In the genomic region with DNA sequence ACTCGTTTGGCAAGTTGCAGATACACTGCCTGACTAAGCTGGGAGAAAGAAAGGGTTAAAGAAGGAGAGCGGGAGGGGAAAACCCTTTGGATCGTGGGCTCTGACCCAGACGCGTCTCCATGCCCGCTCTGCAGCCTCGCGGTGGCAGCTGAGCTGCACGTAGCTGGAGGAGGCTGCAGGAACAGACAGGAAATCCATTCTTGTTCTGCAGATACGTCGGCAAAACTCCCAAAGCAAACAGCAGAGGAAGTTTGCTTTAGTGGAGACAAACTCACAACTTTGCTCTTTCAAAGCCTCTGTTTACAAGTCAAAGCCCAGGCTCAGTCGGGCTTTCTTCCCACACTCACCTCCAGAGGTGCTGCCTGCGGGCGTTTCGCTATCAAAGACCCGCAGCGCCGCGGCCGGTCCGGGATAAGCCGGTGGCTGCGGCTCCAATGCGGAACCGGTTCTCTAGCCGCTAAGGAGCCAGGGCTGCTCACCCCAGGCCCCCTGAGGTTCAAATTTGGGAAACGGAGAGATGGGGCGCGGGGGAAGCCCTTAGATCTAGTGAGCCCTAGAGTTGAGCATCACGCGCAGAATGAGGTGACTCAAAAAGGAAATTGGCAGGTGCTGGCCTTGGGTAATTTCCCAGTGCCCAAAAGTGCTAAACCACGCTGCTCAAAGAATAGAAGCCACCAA, we compare ENCODE assay signal across 8 cellular contexts.
A peak's percentile ranks its signal among the peaks of the same experiment; 100 is the strongest.
DNase-seq lines count a peak whose midpoint lies in the region; ATAC-seq and TF ChIP-seq lines count a peak whose summit lies in the region.

No MANE protein-coding gene starts in this region.

- TF ChIP-seq CTCF in CD14-positive monocyte (IDR thresholded peaks at IDR 0.05) (no peak), upper lobe of right lung (IDR thresholded peaks at IDR 0.05) (no peak), GM13977 (IDR thresholded peaks at IDR 0.05; ENCODE audit: extremely low read depth, insufficient read depth, missing control alignments) (no peak)

- peaks cover 30 to 39% (median 31%) of the 10 kb centered on the region in 3 donors for H3K27me3 Mint-ChIP-seq in CD14-positive monocyte (ENCODE audit: low read depth in 3 of 3)
- peaks cover 54 to 84% (median 66%) of the 10 kb centered on the region in 5 donors for H3K27me3 Mint-ChIP-seq in naive thymus-derived CD4-positive, alpha-beta T cell

- H3K4me1 ChIP-seq in esophagus (ENCODE audit: control insufficient read depth in 2 of 2, insufficient read depth in 2 of 2, low read length in 1 of 2) (peaks cover 0 to 4% of the 10 kb centered on the region in 2 donors), upper lobe of right lung (peaks cover 14% of the 10 kb centered on the region)
- peaks cover 8 to 9% of the 10 kb centered on the region in 2 donors for H3K4me1 ChIP-seq in naive thymus-derived CD4-positive, alpha-beta T cell (ENCODE audit: control insufficient read depth in 2 of 2, insufficient read depth in 2 of 2, low read length in 2 of 2)

- H3K4me3 ChIP-seq in esophagus (ENCODE audit: low read depth in 1 of 2, low read length in 2 of 2) (peak overlapping the region; percentile 9 to 38), upper lobe of right lung (peak overlapping the region; percentile 35)
- peak overlapping the region; percentile 28 for H3K4me3 ChIP-seq in naive thymus-derived CD4-positive, alpha-beta T cell (ENCODE audit: low read length)

- ATAC-seq in GM19328 (IDR thresholded peaks at IDR 0.05; ENCODE audit: unreplicated experiment) (peak; percentile 67), HG03442 (IDR thresholded peaks at IDR 0.05; ENCODE audit: unreplicated experiment) (peak; percentile 83), upper lobe of right lung (peak; percentile 49)
- ATAC-seq in naive thymus-derived CD4-positive, alpha-beta T cell: peak; percentile 74

- H3K4me3 Mint-ChIP-seq in CD14-positive monocyte: peak overlapping the region; percentile 65 to 89
- peak overlapping the region; percentile 63 to 82 (median 76) for H3K4me3 Mint-ChIP-seq in naive thymus-derived CD4-positive, alpha-beta T cell

- H3K9me3 ChIP-seq in esophagus (ENCODE audit: control insufficient read depth in 2 of 2, insufficient read depth in 1 of 2, low read depth in 1 of 2, low read length in 1 of 2) (no peaks in the 10 kb centered on the region), upper lobe of right lung (no peaks in the 10 kb centered on the region)
- no peaks in the 10 kb centered on the region for H3K9me3 ChIP-seq in naive thymus-derived CD4-positive, alpha-beta T cell (ENCODE audit: control insufficient read depth in 2 of 3, low read length in 3 of 3)

- peaks cover 0 to 2% (median 0%) of the 10 kb centered on the region in 7 donors for H3K9me3 Mint-ChIP-seq in CD14-positive monocyte
- H3K9me3 Mint-ChIP-seq in naive thymus-derived CD4-positive, alpha-beta T cell: peaks cover 0 to 1% (median 0%) of the 10 kb centered on the region in 11 donors

- H3K27me3 ChIP-seq in esophagus (ENCODE audit: control insufficient read depth in 1 of 2, insufficient read depth in 2 of 2, low read length in 2 of 2): peaks cover 0 to 2% of the 10 kb centered on the region in 2 donors
- H3K27me3 ChIP-seq in naive thymus-derived CD4-positive, alpha-beta T cell (ENCODE audit: control insufficient read depth in 2 of 2, insufficient read depth in 2 of 2, low read length in 2 of 2): peaks cover 3 to 5% of the 10 kb centered on the region in 2 donors
- H3K27me3 ChIP-seq in upper lobe of right lung: peaks cover 39% of the 10 kb centered on the region

- H3K27ac Mint-ChIP-seq in CD14-positive monocyte: no peak overlapping the region
- no peak overlapping the region for H3K27ac Mint-ChIP-seq in naive thymus-derived CD4-positive, alpha-beta T cell

- intact Hi-C loops in CD14-positive monocyte (cut with micrococcal nuclease) (loop anchor here in 1 of 2 donors (5.0 kb wide), 1 partner anchor 936 kb away; no protein-coding TSS in a partner anchor), upper lobe of right lung (cut with DNase I) (no loop called here)
- intact Hi-C loops in naive thymus-derived CD4-positive, alpha-beta T cell (cut with micrococcal nuclease): loop anchor here (2.0 to 10.0 kb wide), 2 partner anchors 93 to 449 kb away; no protein-coding TSS in a partner anchor

- H3K36me3 ChIP-seq in esophagus (ENCODE audit: control insufficient read depth in 2 of 2, insufficient read depth in 2 of 2, low read length in 1 of 2) (no peaks in the 10 kb centered on the region), upper lobe of right lung (no peaks in the 10 kb centered on the region)
- no peaks in the 10 kb centered on the region for H3K36me3 ChIP-seq in naive thymus-derived CD4-positive, alpha-beta T cell (ENCODE audit: control insufficient read depth in 2 of 3, insufficient read depth in 3 of 3, low read length in 3 of 3)

- WGBS in esophagus, 2 donors: 4 to 5% methylated on average over 32 of the region's 32 CpGs

- CTCF ChIA-PET in naive thymus-derived CD4-positive, alpha-beta T cell (lab: Charles Lee): interaction anchor here (0.6 kb wide), 1 partner anchor 60 kb away, joined by 3 read pairs; no protein-coding TSS in a partner anchor

- in situ Hi-C loops in GM13977 (cut with MboI; ENCODE audit: low pct_unique_long_range_greater_than_20kb, low sequenced_read_pairs, unreplicated experiment): loop anchor here (25.0 kb wide), 1 partner anchor 946 kb away; no protein-coding TSS in a partner anchor

- H3K36me3 Mint-ChIP-seq in CD14-positive monocyte: no peaks in the 10 kb centered on the region
- no peaks in the 10 kb centered on the region for H3K36me3 Mint-ChIP-seq in naive thymus-derived CD4-positive, alpha-beta T cell

- POLR2A ChIA-PET in naive thymus-derived CD4-positive, alpha-beta T cell (lab: Charles Lee): no interaction called here

- H3K27ac ChIP-seq in esophagus (ENCODE audit: low read depth in 2 of 2, low read length in 1 of 2) (no peak overlapping the region), upper lobe of right lung (no peak overlapping the region)
- no peak overlapping the region for H3K27ac ChIP-seq in naive thymus-derived CD4-positive, alpha-beta T cell (ENCODE audit: low read depth, low read length)

- peaks cover 12% of the 10 kb centered on the region for H3K4me1 Mint-ChIP-seq in CD14-positive monocyte
- H3K4me1 Mint-ChIP-seq in naive thymus-derived CD4-positive, alpha-beta T cell: peaks cover 13 to 33% (median 21%) of the 10 kb centered on the region in 7 donors

- DNase-seq in CD14-positive monocyte (ENCODE audit: low spot score): no peak
- peak; percentile 64 for DNase-seq in activated CD8-positive, alpha-beta memory T cell treated with anti-CD3 and anti-CD28 coated beads for 24 hours
- DNase-seq in naive thymus-derived CD4-positive, alpha-beta T cell: peak in 5 of 9 donors; percentile 4 to 33 (median 9)
- peak; percentile 66 for DNase-seq in upper lobe of right lung
- DNase-seq in GM13977 (ENCODE audit: low spot score): no peak

Comparison
In these comparisons a context has a peak if more than half of its experiments do, and no peak if none do; other contexts are left out.
1. DNase-seq: peak in activated CD8-positive, alpha-beta memory T cell treated with anti-CD3 and anti-CD28 coated beads for 24 hours (single experiment), naive thymus-derived CD4-positive, alpha-beta T cell (5 of 9) and upper lobe of right lung (single experiment); none in CD14-positive monocyte (single experiment) and GM13977 (single experiment).
2. Peak in every context shown above with its lines, with median percentiles within 50 percentile points of each other: ATAC-seq and H3K4me3 ChIP-seq.